Comparison of ENCODE assay signal across 18 cellular contexts in the genomic region with DNA sequence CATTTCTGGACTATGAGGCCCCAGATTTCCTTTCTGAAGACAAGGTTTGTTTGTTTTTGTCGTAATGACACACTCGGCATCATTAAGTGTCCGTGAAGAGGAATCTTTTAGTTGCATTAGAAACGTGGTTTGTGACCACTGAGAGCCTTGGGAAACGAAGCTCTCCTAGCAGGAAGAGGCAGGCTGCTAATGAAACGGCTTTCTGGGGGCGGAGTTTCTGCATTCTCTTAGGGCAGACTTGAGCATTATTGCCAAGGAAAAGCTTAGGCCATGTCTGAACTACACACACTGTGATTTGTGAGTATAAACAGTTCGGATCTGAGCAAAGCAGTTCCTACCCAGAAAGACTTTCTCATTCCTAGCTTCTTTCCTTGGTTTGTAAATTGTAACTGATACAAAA.
DNase-seq lines count a peak whose midpoint lies in the region; ATAC-seq and TF ChIP-seq lines count a peak whose summit lies in the region.
"Had no signal": no experiment of that assay in that cellular context is flagged by ENCODE, and none has a peak within 500 bp of the region (broad histone marks: within the 10 kb centered on the region; RNA-seq: fewer than 3 reads in every experiment).

No MANE protein-coding gene starts in this region.

- DNase-seq in Daoy (ENCODE audit: low read depth) (peak; percentile 4), hepatocyte (ENCODE audit: low spot score) (peak; percentile 32), neuronal stem cell (ENCODE audit: low spot score) (no peak), left cardiac atrium (no peak), cerebellar nuclear complex (lab: John Stamatoyannopoulos, UW) (no peak), coronary artery (ENCODE audit: low spot score) (no peak)
- DNase-seq in stimulated activated CD4-positive, alpha-beta T cell treated with anti-CD3 and anti-CD28 coated beads, Interleukin-4, amount 100 ng/mL, for 4 hours: no peak
- DNase-seq: effector CD8-positive, alpha-beta T cell; immature natural killer cell; NCI-H1092 treated with DMSO at 0.1 percent for 48 hours; NCI-H2081 treated with DMSO at 0.1 percent for 48 hours; NCI-H510A; stimulated activated CD4-positive, alpha-beta T cell treated with anti-CD3 and anti-CD28 coated beads, Interleukin-4, amount 100 ng/mL, for 24 hours; T-helper 1 cell had no signal

- H2AK5ac ChIP-seq in neuronal stem cell (ENCODE audit: low read depth, low read length): no peak overlapping the region

- H4K20me1 ChIP-seq in OCI-LY3 (ENCODE audit: insufficient read depth, low read length) (no peaks in the 10 kb centered on the region), hepatocyte (ENCODE audit: insufficient read depth, poor library complexity, severe bottlenecking) (no peaks in the 10 kb centered on the region)

- ATAC-seq in left cardiac atrium: no peak

- no peak overlapping the region for H4K91ac ChIP-seq in neuronal stem cell (ENCODE audit: low read depth, low read length, poor library complexity)

- no peak overlapping the region for H2BK120ac ChIP-seq in neuronal stem cell (ENCODE audit: low read depth, low read length)

- H4K8ac ChIP-seq in neuronal stem cell (ENCODE audit: low read depth, low read length): no peak overlapping the region

- no peak overlapping the region for H2BK5ac ChIP-seq in neuronal stem cell (ENCODE audit: low read length)

- H3K79me2 ChIP-seq in OCI-LY3 (ENCODE audit: low read length): no peaks in the 10 kb centered on the region
- H3K79me2 ChIP-seq in hepatocyte: no peaks in the 10 kb centered on the region

- no peaks in the 10 kb centered on the region for H3K79me1 ChIP-seq in neuronal stem cell (ENCODE audit: low read depth, low read length)

- no peak overlapping the region for H3K27ac ChIP-seq in OCI-LY3 (ENCODE audit: low read length)
- no peak overlapping the region for H3K27ac ChIP-seq in hepatocyte
- no peak overlapping the region for H3K27ac ChIP-seq in neuronal stem cell (replicated peaks; ENCODE audit: low read length)
- H3K27ac ChIP-seq in coronary artery: no peak overlapping the region
- H3K27ac ChIP-seq: C4-2B, skin epidermis had no signal

- no peak overlapping the region for H2BK15ac ChIP-seq in neuronal stem cell (ENCODE audit: low read length)

- intact Hi-C loops in left cardiac atrium (cut with DNase I): no loop called here

- H3K4me2 ChIP-seq in OCI-LY3 (ENCODE audit: low read length) (no peak overlapping the region), hepatocyte (no peak overlapping the region), neuronal stem cell (ENCODE audit: insufficient read depth, low read length, poor library complexity, severe bottlenecking) (no peak overlapping the region)

- no peak overlapping the region for H3K23ac ChIP-seq in neuronal stem cell (ENCODE audit: low read depth, low read length, poor library complexity)

- H3K4me3 ChIP-seq in OCI-LY3 (ENCODE audit: low read length) (no peak overlapping the region), hepatocyte (no peak overlapping the region), neuronal stem cell (ENCODE audit: low read length in 2 of 2) (no peak overlapping the region), coronary artery (no peak overlapping the region)
- H3K4me3 ChIP-seq: lung, skin epidermis had no signal

- H3K9ac ChIP-seq in OCI-LY3 (ENCODE audit: low read length) (no peak overlapping the region), neuronal stem cell (ENCODE audit: low read depth, low read length, poor library complexity) (no peak overlapping the region)

- WGBS in hepatocyte (ENCODE audit: low lambda C conversion rate, missing lambda C conversion rate): 40% methylated on average over 8 of the region's 8 CpGs
- no CpG with 5 or more reads among the region's 8 CpGs for WGBS in neuronal stem cell (ENCODE audit: extremely low coverage in 2 of 2, insufficient read length in 2 of 2, insufficient replicate concordance in 1 of 2), 2 donors

- no peak overlapping the region for H3K18ac ChIP-seq in neuronal stem cell (ENCODE audit: low read length)

- no peaks in the 10 kb centered on the region for H3K4me1 ChIP-seq in OCI-LY3 (ENCODE audit: low read length)
- H3K4me1 ChIP-seq in hepatocyte (ENCODE audit: insufficient read depth): no peaks in the 10 kb centered on the region
- H3K4me1 ChIP-seq in neuronal stem cell (ENCODE audit: control insufficient read depth in 2 of 2, insufficient read depth in 1 of 2, low read depth in 1 of 2, low read length in 2 of 2): peaks cover 2 to 4% of the 10 kb centered on the region in 2 donors

- H2AFZ ChIP-seq in OCI-LY3 (ENCODE audit: low read depth, low read length) (0 out of 2 replicates have a peak overlapping the region, but pooled peaks have one; percentile 21), hepatocyte (no peak overlapping the region), neuronal stem cell (ENCODE audit: low read length) (peak overlapping the region; percentile 71)

- no peak overlapping the region for H2BK12ac ChIP-seq in neuronal stem cell (ENCODE audit: low read length)

- H3K9me3 ChIP-seq in OCI-LY3 (ENCODE audit: insufficient read depth, low read length) (no peaks in the 10 kb centered on the region), hepatocyte (ENCODE audit: low read depth) (no peaks in the 10 kb centered on the region), neuronal stem cell (replicated peaks in 1 of 2; ENCODE audit: control insufficient read depth in 2 of 2, insufficient read depth in 1 of 2, low read depth in 1 of 2, low read length in 2 of 2) (no peaks in the 10 kb centered on the region)

- H3K9me2 ChIP-seq in hepatocyte (replicated peaks; ENCODE audit: insufficient read depth): no peaks in the 10 kb centered on the region

- H3K14ac ChIP-seq in neuronal stem cell (ENCODE audit: low read length): no peak overlapping the region

- no peaks in the 10 kb centered on the region for H3K27me3 ChIP-seq in OCI-LY3 (ENCODE audit: low read depth, low read length)
- no peaks in the 10 kb centered on the region for H3K27me3 ChIP-seq in hepatocyte
- H3K27me3 ChIP-seq in neuronal stem cell (ENCODE audit: control insufficient read depth in 3 of 3, insufficient read depth in 3 of 3, low read depth in 1 of 3, low read length in 3 of 3): no peaks in the 10 kb centered on the region

- H3K4ac ChIP-seq in neuronal stem cell (ENCODE audit: low read length): no peak overlapping the region

- H3K36me3 ChIP-seq in OCI-LY3 (replicated peaks; ENCODE audit: low read depth, low read length) (no peaks in the 10 kb centered on the region), hepatocyte (replicated peaks; ENCODE audit: insufficient read depth, low read depth) (no peaks in the 10 kb centered on the region), neuronal stem cell (replicated peaks in 1 of 2; ENCODE audit: control insufficient read depth in 2 of 2, insufficient read depth in 2 of 2, low read length in 2 of 2) (no peaks in the 10 kb centered on the region)

- TF ChIP-seq CTCF in OCI-LY3 (IDR thresholded peaks at IDR 0.05; ENCODE audit: low read depth, low read length): no peak
- TF ChIP-seq CTCF in hepatocyte (IDR thresholded peaks at IDR 0.05; ENCODE audit: poor library complexity): no peak
- no peak for TF ChIP-seq CTCF in coronary artery (IDR thresholded peaks at IDR 0.05)

Comparison
In these comparisons a context has a peak if more than half of its experiments do, and no peak if none do; other contexts are left out.
1. DNase-seq: peak in Daoy (single experiment) and hepatocyte (single experiment); none in neuronal stem cell (single experiment), left cardiac atrium (single experiment), cerebellar nuclear complex (0 of 2), stimulated activated CD4-positive, alpha-beta T cell treated with anti-CD3 and anti-CD28 coated beads, Interleukin-4, amount 100 ng/mL, for 4 hours (0 of 2) and coronary artery (single experiment).